24 cellular contexts compared by ENCODE assay signal in the genomic region with DNA sequence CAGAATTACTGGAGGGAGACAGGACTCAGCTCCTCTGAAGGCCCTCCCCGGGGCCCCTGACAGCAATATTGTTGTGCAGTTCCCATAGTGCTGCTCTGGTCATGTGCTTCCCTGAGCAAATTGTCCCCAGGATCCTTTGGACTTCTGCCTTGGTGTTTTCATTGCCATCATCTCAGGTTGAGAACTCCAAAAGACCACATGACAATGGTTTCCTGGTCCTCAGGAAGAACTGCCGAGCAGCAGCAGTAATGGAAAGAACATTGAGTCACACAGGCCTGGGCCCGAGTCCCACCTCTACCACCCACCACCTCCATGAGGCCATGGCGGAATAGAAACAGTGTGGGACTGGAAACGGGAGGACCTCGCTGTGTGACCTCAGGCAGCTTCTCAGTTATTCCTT. TPM values are rescaled to one million over a fixed set of nuclear protein-coding genes. Genes with fewer than 3 reads are reported as not detected.
DNase-seq lines count a peak whose midpoint lies in the region; ATAC-seq, FAIRE-seq and TF ChIP-seq lines count a peak whose summit lies in the region.
"Had no signal": no experiment of that assay in that cellular context is flagged by ENCODE, and none has a peak within 500 bp of the region (broad histone marks: within the 10 kb centered on the region; RNA-seq: fewer than 3 reads in every experiment).

No MANE protein-coding gene starts in this region.

- H3K4me2 ChIP-seq in endothelial cell of umbilical vein (ENCODE audit: insufficient read depth, low read length) (peak overlapping the region; percentile 59), osteoblast (ENCODE audit: insufficient read depth, low read length) (no peak overlapping the region)

- H3K9me3 Mint-ChIP-seq in HFFc6 = no peaks in the 10 kb centered on the region
- H3K9me3 Mint-ChIP-seq: activated naive CD4-positive, alpha-beta T cell treated with anti-CD3 and anti-CD28 coated beads, Interleukin-2, amount 10 ng/mL, durations not matched to agents 7 days and 5 days; CD4-positive, alpha-beta memory T cell; memory B cell; natural killer cell treated with Interleukin-12 subunit alpha and Interleukin-12 subunit beta and Interleukin-15 and Interleukin-18, amount 100 ng/mL, for 72 hours; stimulated activated memory B cell treated with anti-CD40 and anti-IgM and Interleukin-4, amounts not matched to agents 10 μg/mL and 1 μg/mL and 100 μg/mL, for 72 hours had no signal

- CTCF ChIA-PET in endothelial cell of umbilical vein (lab: Charles Lee) = interaction anchor here (0.9 to 4.7 kb wide), 10 partner anchors 9 to 326 kb away, joined by 3 to 89 read pairs (median 11); partner anchors contain the start of genes MOV10 and PPM1J

- dilution Hi-C loops in endothelial cell of umbilical vein (cut with MboI; ENCODE audit: extremely low pct_ligation_motif_present, low sequenced_read_pairs) = no loop called here

- 85 to 89% methylated on average over 6 of the region's 6 CpGs for WGBS in pancreas, 2 donors

- H3K27ac Mint-ChIP-seq in HFFc6 = peak overlapping the region; percentile 53
- H3K27ac Mint-ChIP-seq: activated naive CD4-positive, alpha-beta T cell treated with anti-CD3 and anti-CD28 coated beads, Interleukin-2, amount 10 ng/mL, durations not matched to agents 7 days and 5 days; CD4-positive, alpha-beta memory T cell; memory B cell; natural killer cell treated with Interleukin-12 subunit alpha and Interleukin-12 subunit beta and Interleukin-15 and Interleukin-18, amount 100 ng/mL, for 72 hours had no signal

- no peak overlapping the region for H3K4me3 Mint-ChIP-seq in HFFc6
- H3K4me3 Mint-ChIP-seq: activated naive CD4-positive, alpha-beta T cell treated with anti-CD3 and anti-CD28 coated beads, Interleukin-2, amount 10 ng/mL, durations not matched to agents 7 days and 5 days; CD4-positive, alpha-beta memory T cell; memory B cell; natural killer cell treated with Interleukin-12 subunit alpha and Interleukin-12 subunit beta and Interleukin-15 and Interleukin-18, amount 100 ng/mL, for 72 hours had no signal

- no TSS peak for BruUV-seq in endothelial cell of umbilical vein (replicated peaks; lab: Mats Ljungman, UMichigan)

- POLR2A ChIA-PET in endothelial cell of umbilical vein (lab: Charles Lee) = no interaction called here

- no peak for ATAC-seq in pancreas
- ATAC-seq: activated CD4-positive, CD25-positive, alpha-beta regulatory T cell treated with anti-CD3 and anti-CD28 coated beads, Interleukin-2, amount 50 U/mL, for 24 hours; esophagus mucosa; natural killer cell treated with Interleukin-12 subunit alpha and Interleukin-12 subunit beta and Interleukin-15 and Interleukin-18, amount 100 ng/mL, for 72 hours; psoas muscle; stimulated activated memory B cell treated with anti-CD40 and anti-IgM and Interleukin-4, amounts not matched to agents 10 μg/mL and 1 μg/mL and 100 μg/mL, for 72 hours had no signal

- H3K4me3 ChIP-seq in endothelial cell of umbilical vein (replicated peaks in 1 of 3; ENCODE audit: insufficient read depth in 1 of 3, low read depth in 1 of 3, low read length in 3 of 3) (no peak overlapping the region), osteoblast (ENCODE audit: insufficient read depth, low read length) (no peak overlapping the region), pancreas (no peak overlapping the region)
- H3K4me3 ChIP-seq: SJSA1 had no signal

- no peak for TF ChIP-seq POLR2A in endothelial cell of umbilical vein (IDR thresholded peaks at IDR 0.05; ENCODE audit: low read depth, low read length)

- H3K9me1 ChIP-seq in endothelial cell of umbilical vein (replicated peaks; ENCODE audit: control insufficient read depth, extremely low read depth, insufficient read depth, low read length) = no peaks in the 10 kb centered on the region

- peak; percentile 26 to 35 for DNase-seq in activated T-cell treated with anti-CD3 and anti-CD28 coated beads, Interleukin-2, amount 50 U/mL, for 48 hours
- DNase-seq in activated T-cell treated with anti-CD3 and anti-CD28 coated beads, Interleukin-2, amount 50 U/mL, for 1 hour = no peak
- no peak for DNase-seq in HFFc6
- peak; percentile 85 for DNase-seq in endothelial cell of umbilical vein (ENCODE audit: low read depth, low spot score)
- no peak for DNase-seq in osteoblast (ENCODE audit: insufficient read length, low spot score, missing footprints)
- DNase-seq in OCI-M1 (lab: John Stamatoyannopoulos, UW) = no peak
- DNase-seq in pancreas = no peak
- DNase-seq in activated gamma-delta T cell treated with Interleukin-2 at 50 U/mL for 16 hours = no peak
- DNase-seq: activated naive CD4-positive, alpha-beta T cell treated with anti-CD3 and anti-CD28 coated beads, Interleukin-2, amount 10 ng/mL, durations not matched to agents 7 days and 5 days; brain microvascular endothelial cell; CD4-positive, alpha-beta memory T cell; Kasumi-1; NCI-H1417 treated with DMSO at 0.1 percent for 48 hours; NCI-H2171 treated with DMSO at 0.1 percent for 48 hours; PC-9; T1000 had no signal

- H2AFZ ChIP-seq in endothelial cell of umbilical vein (ENCODE audit: low read depth, low read length) = peak overlapping the region; percentile 49
- H2AFZ ChIP-seq in osteoblast (ENCODE audit: low read length) = peak overlapping the region; percentile 30
- H2AFZ ChIP-seq: PC-9 had no signal

- H3K4me1 ChIP-seq in endothelial cell of umbilical vein (ENCODE audit: control insufficient read depth, extremely low read depth, insufficient read depth, low read length) (peaks cover 63% of the 10 kb centered on the region), osteoblast (ENCODE audit: insufficient read depth, low read length) (peaks cover 28% of the 10 kb centered on the region), pancreas (peaks cover 0 to 12% (median 4%) of the 10 kb centered on the region in 3 donors)

- peaks cover 4% of the 10 kb centered on the region; the same call in 1 of the 2 replicates for H3K27me3 Mint-ChIP-seq in HFFc6 (ENCODE audit: insufficient read depth)

- no peaks in the 10 kb centered on the region for H3K27me3 ChIP-seq in endothelial cell of umbilical vein (ENCODE audit: control insufficient read depth in 2 of 2, insufficient read depth in 2 of 2, low read length in 2 of 2)
- H3K27me3 ChIP-seq in osteoblast (ENCODE audit: insufficient read depth, low read length) = no peaks in the 10 kb centered on the region
- no peaks in the 10 kb centered on the region for H3K27me3 ChIP-seq in pancreas
- H3K27me3 ChIP-seq: brain microvascular endothelial cell, SJSA1, upper lobe of left lung had no signal

- peak overlapping the region; percentile 93 for H3K9ac ChIP-seq in endothelial cell of umbilical vein (replicated peaks; ENCODE audit: extremely low read depth, insufficient read depth, low read length)

- no peaks in the 10 kb centered on the region for H3K9me3 ChIP-seq in endothelial cell of umbilical vein (replicated peaks; ENCODE audit: control insufficient read depth, insufficient read depth, low read length)
- H3K9me3 ChIP-seq in osteoblast (ENCODE audit: low read depth, low read length) = no peaks in the 10 kb centered on the region
- H3K9me3 ChIP-seq in pancreas = no peaks in the 10 kb centered on the region
- H3K9me3 ChIP-seq: psoas muscle, SJSA1, upper lobe of left lung had no signal

- H3K27ac ChIP-seq in endothelial cell of umbilical vein (ENCODE audit: insufficient read depth, low read depth, low read length) (peak overlapping the region; percentile 100), osteoblast (ENCODE audit: low read depth, low read length) (no peak overlapping the region), pancreas (no peak overlapping the region)
- H3K27ac ChIP-seq: brain microvascular endothelial cell, PC-9, psoas muscle, SJSA1, upper lobe of left lung had no signal

- H3K79me2 ChIP-seq in endothelial cell of umbilical vein (ENCODE audit: control insufficient read depth, insufficient read depth, low read length) = peaks cover 23% of the 10 kb centered on the region
- H3K79me2 ChIP-seq in osteoblast (ENCODE audit: insufficient read depth, low read length) = peaks cover 3% of the 10 kb centered on the region

- H3K4me1 Mint-ChIP-seq in HFFc6 (ENCODE audit: low read depth) = peaks cover 69% of the 10 kb centered on the region

- intact Hi-C loops in endothelial cell of umbilical vein (cut with micrococcal nuclease) = loop anchor here (2.0 to 5.0 kb wide), 6 partner anchors 21 to 683 kb away; partner anchors contain the start of genes LRIG2, RHOC and SLC16A1
- intact Hi-C loops in pancreas (cut with DNase I) = loop anchor here in 2 of 3 donors (5.0 kb wide), 2 partner anchors 78 to 318 kb away; partner anchors contain the start of gene RHOC (in 1 of the 2)

- no peaks in the 10 kb centered on the region for H3K36me3 ChIP-seq in endothelial cell of umbilical vein (ENCODE audit: control insufficient read depth in 2 of 2, extremely low read depth in 1 of 2, insufficient read depth in 2 of 2, low read length in 2 of 2)
- H3K36me3 ChIP-seq in osteoblast (ENCODE audit: insufficient read depth, low read length) = no peaks in the 10 kb centered on the region
- H3K36me3 ChIP-seq in pancreas = no peaks in the 10 kb centered on the region
- H3K36me3 ChIP-seq: brain microvascular endothelial cell, SJSA1, upper lobe of left lung had no signal

- no peaks in the 10 kb centered on the region for H3K36me3 Mint-ChIP-seq in HFFc6 (ENCODE audit: low read depth)
- H3K36me3 Mint-ChIP-seq: activated naive CD4-positive, alpha-beta T cell treated with anti-CD3 and anti-CD28 coated beads, Interleukin-2, amount 10 ng/mL, durations not matched to agents 7 days and 5 days; CD4-positive, alpha-beta memory T cell; memory B cell; natural killer cell treated with Interleukin-12 subunit alpha and Interleukin-12 subunit beta and Interleukin-15 and Interleukin-18, amount 100 ng/mL, for 72 hours; stimulated activated memory B cell treated with anti-CD40 and anti-IgM and Interleukin-4, amounts not matched to agents 10 μg/mL and 1 μg/mL and 100 μg/mL, for 72 hours had no signal

- no peak for TF ChIP-seq CTCF in HFFc6 (IDR thresholded peaks at IDR 0.05)
- no peak for TF ChIP-seq CTCF in endothelial cell of umbilical vein (IDR thresholded peaks at IDR 0.05; ENCODE audit: extremely low read depth in 1 of 2, insufficient read depth in 1 of 2, low read depth in 1 of 2, low read length in 2 of 2)
- TF ChIP-seq CTCF in osteoblast (IDR thresholded peaks at IDR 0.05; ENCODE audit: extremely low read depth, low read depth, low read length) = no peak
- no peak for TF ChIP-seq CTCF in pancreas (IDR thresholded peaks at IDR 0.05)

- H4K20me1 ChIP-seq in endothelial cell of umbilical vein (replicated peaks; ENCODE audit: control insufficient read depth, extremely low read depth, insufficient read depth, low read length) (no peaks in the 10 kb centered on the region), osteoblast (ENCODE audit: insufficient read depth, low read length) (no peaks in the 10 kb centered on the region)

- FAIRE-seq in endothelial cell of umbilical vein (lab: Jason Lieb, UNC) = no peak
- no peak for FAIRE-seq in pancreas (lab: Jason Lieb, UNC)

RNA-seq across cellular contexts. Expression of gene CTTNBP2NL, which starts 6.3 kb away (rescaled TPM):
- total RNA-seq in HFFc6 (2021; fragmentation: NEBNext Ultra II Directional; extraction: Animal tissue kit (Norgen Biotek cat#: 25700)) = 10 to 100 TPM; 71.9 to 80.8 (median 76.5) TPM
- total RNA-seq in endothelial cell of umbilical vein (94.4 and 96.4 TPM in 2 replicates), osteoblast (29.5 and 32.2 TPM in 2 replicates), pancreas (10 to 100 TPM in 2 of 6 donors, 1 to 10 TPM in 4; 4.6 to 24.0 (median 6.5) TPM)
- polyA plus RNA-seq in endothelial cell of umbilical vein (20.4 and 21.5 TPM in 2 replicates), pancreas (1 to 10 TPM; 2.8 to 3.4 TPM)
- polyA plus RNA-seq in endothelial cell of umbilical vein (2011; cell fraction: cytosol; rRNA removed) = 15.9 and 18.5 TPM in 2 replicates
- polyA plus RNA-seq in endothelial cell of umbilical vein (2011; cell fraction: nucleus; rRNA removed) = 34.4 and 39.8 TPM in 2 replicates
- polyA plus RNA-seq in endothelial cell of umbilical vein (2012) = 35.1 and 46.6 TPM in 2 replicates
- 71.0 and 82.9 TPM in 2 replicates for polyA minus RNA-seq in endothelial cell of umbilical vein
- polyA minus RNA-seq in endothelial cell of umbilical vein (2011; cell fraction: cytosol; rRNA and poly(A)+ RNA removed) = 5.3 TPM
- polyA minus RNA-seq in endothelial cell of umbilical vein (2011; cell fraction: nucleus; rRNA and poly(A)+ RNA removed) = 75.0 and 91.5 TPM in 2 replicates

Comparison
In these comparisons a context has a peak if more than half of its experiments do, and no peak if none do; other contexts are left out.
1. DNase-seq: peak in activated T-cell treated with anti-CD3 and anti-CD28 coated beads, Interleukin-2, amount 50 U/mL, for 48 hours (2 of 2) and endothelial cell of umbilical vein (single experiment); none in activated T-cell treated with anti-CD3 and anti-CD28 coated beads, Interleukin-2, amount 50 U/mL, for 1 hour (single experiment), HFFc6 (single experiment), osteoblast (single experiment), OCI-M1 (single experiment), pancreas (0 of 6) and activated gamma-delta T cell treated with Interleukin-2 at 50 U/mL for 16 hours (single experiment).